Comparison of ENCODE assay signal across 29 cellular contexts in the genomic region with DNA sequence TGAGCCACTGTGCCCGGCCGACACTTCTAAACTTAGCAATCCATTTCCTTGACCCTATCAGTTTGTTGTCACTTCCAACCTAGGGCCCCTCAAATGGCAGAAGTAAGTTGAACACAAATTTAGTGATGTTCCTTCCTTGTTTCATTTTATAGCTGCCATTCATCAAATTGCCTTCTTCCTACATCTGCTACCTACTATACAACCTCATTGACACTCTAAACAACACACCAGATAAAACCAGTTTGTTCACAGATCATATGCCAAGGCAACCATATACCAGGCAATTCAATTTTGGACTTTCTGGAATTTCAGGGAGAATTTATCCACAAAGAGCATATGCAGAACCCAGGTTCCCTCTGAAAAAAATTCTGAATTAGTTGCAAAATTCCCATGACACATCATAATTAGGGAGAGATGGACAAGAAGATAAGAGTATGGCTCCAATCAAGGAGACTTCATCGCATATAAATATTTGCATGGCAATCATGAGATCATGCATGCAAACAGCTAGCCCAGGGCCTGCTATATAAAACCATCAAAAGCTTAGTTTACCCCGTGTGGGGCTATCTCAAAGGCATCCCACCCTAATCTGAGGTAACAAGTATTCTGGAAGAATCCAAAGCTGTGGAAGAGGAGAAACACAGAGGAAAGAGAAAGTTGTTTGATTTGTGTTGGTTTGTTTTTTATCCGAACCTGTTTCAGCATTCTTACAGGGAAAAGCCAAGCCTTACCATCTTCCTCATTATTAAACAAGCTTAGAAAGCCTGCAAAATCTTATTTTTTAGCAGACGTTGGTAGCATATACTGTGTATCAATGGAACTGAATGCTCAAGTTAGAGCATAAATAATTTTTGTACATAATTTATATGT.
"Had no signal": no experiment of that assay in that cellular context is flagged by ENCODE, and none has a peak within 500 bp of the region (broad histone marks: within the 10 kb centered on the region; RNA-seq: fewer than 3 reads in every experiment).

No MANE protein-coding gene starts in this region.

- H3K36me3 Mint-ChIP-seq: activated CD4-positive, alpha-beta memory T cell treated with anti-CD3 and anti-CD28 coated beads for 36 hours; activated naive CD8-positive, alpha-beta T cell treated with anti-CD3 and anti-CD28 coated beads for 36 hours; immature natural killer cell; mesothelial cell of epicardium; natural killer cell; stimulated activated effector memory CD8-positive, alpha-beta T cell treated with anti-CD3 and anti-CD28 coated beads, Interleukin-12 subunit alpha, Interleukin-12 subunit beta, amount 100 ng/mL, for 72 hours had no signal

- H3K27ac ChIP-seq: dorsolateral prefrontal cortex, hepatocyte, pancreas, psoas muscle, right atrium auricular region, stomach, suprapubic skin, tibial nerve, vagina had no signal

- H3K79me2 ChIP-seq: hepatocyte had no signal

- H2AFZ ChIP-seq: hepatocyte had no signal

- ATAC-seq: effector memory CD8-positive, alpha-beta T cell; esophagus mucosa; natural killer cell; psoas muscle; stimulated activated effector memory CD8-positive, alpha-beta T cell treated with anti-CD3 and anti-CD28 coated beads, Interleukin-12 subunit alpha, Interleukin-12 subunit beta, amount 100 ng/mL, for 72 hours had no signal

- H3K27me3 ChIP-seq: hepatocyte, left lung, pancreas, right atrium auricular region, stomach, suprapubic skin, tibial nerve, vagina had no signal

- DNase-seq: activated CD4-positive, alpha-beta memory T cell treated with anti-CD3 and anti-CD28 coated beads for 36 hours; activated CD4-positive, alpha-beta T cell treated with anti-CD3 and anti-CD28 coated beads for 48 hours; activated naive CD4-positive, alpha-beta T cell treated with Interleukin-2 at 50 U/mL for 16 hours; activated naive CD8-positive, alpha-beta T cell treated with anti-CD3 and anti-CD28 coated beads for 36 hours; activated T-cell treated with anti-CD3 and anti-CD28 coated beads, Interleukin-2, amount 50 U/mL, for 48 hours; central memory CD4-positive, alpha-beta T cell; dorsolateral prefrontal cortex; effector memory CD8-positive, alpha-beta T cell; foreskin melanocyte; glutamatergic neuron; immature natural killer cell; left lung; mammary epithelial cell; natural killer cell; pancreas; psoas muscle; stimulated activated CD4-positive, alpha-beta T cell treated with anti-CD3 and anti-CD28 coated beads, Interleukin-2, amount 100 ng/mL, for 24 hours; stomach; T1000 had no signal

- H3K4me1 Mint-ChIP-seq: immature natural killer cell had no signal

- H3K27me3 Mint-ChIP-seq: activated naive CD8-positive, alpha-beta T cell treated with anti-CD3 and anti-CD28 coated beads for 36 hours had no signal

- H3K27ac Mint-ChIP-seq: activated CD4-positive, alpha-beta memory T cell treated with anti-CD3 and anti-CD28 coated beads for 36 hours; activated naive CD8-positive, alpha-beta T cell treated with anti-CD3 and anti-CD28 coated beads for 36 hours; effector memory CD8-positive, alpha-beta T cell; mesothelial cell of epicardium; natural killer cell; stimulated activated effector memory CD8-positive, alpha-beta T cell treated with anti-CD3 and anti-CD28 coated beads, Interleukin-12 subunit alpha, Interleukin-12 subunit beta, amount 100 ng/mL, for 72 hours had no signal

- H3K4me1 ChIP-seq: pancreas, psoas muscle had no signal

- FAIRE-seq: astrocyte, endothelial cell of umbilical vein, pancreas had no signal

- H3K36me3 ChIP-seq: left lung, pancreas, right atrium auricular region, stomach, suprapubic skin, tibial nerve, vagina had no signal

- H3K4me3 ChIP-seq: dorsolateral prefrontal cortex, hepatocyte, left lung, pancreas, psoas muscle, right atrium auricular region, stomach, suprapubic skin, tibial nerve, vagina had no signal

- H3K4me3 Mint-ChIP-seq: activated CD4-positive, alpha-beta memory T cell treated with anti-CD3 and anti-CD28 coated beads for 36 hours; activated naive CD8-positive, alpha-beta T cell treated with anti-CD3 and anti-CD28 coated beads for 36 hours; effector memory CD8-positive, alpha-beta T cell; immature natural killer cell; mesothelial cell of epicardium; natural killer cell; stimulated activated effector memory CD8-positive, alpha-beta T cell treated with anti-CD3 and anti-CD28 coated beads, Interleukin-12 subunit alpha, Interleukin-12 subunit beta, amount 100 ng/mL, for 72 hours had no signal

- H3K9me3 Mint-ChIP-seq: activated CD4-positive, alpha-beta memory T cell treated with anti-CD3 and anti-CD28 coated beads for 36 hours; activated naive CD8-positive, alpha-beta T cell treated with anti-CD3 and anti-CD28 coated beads for 36 hours; effector memory CD8-positive, alpha-beta T cell; immature natural killer cell; mesothelial cell of epicardium; natural killer cell; stimulated activated effector memory CD8-positive, alpha-beta T cell treated with anti-CD3 and anti-CD28 coated beads, Interleukin-12 subunit alpha, Interleukin-12 subunit beta, amount 100 ng/mL, for 72 hours had no signal

- H3K4me2 ChIP-seq: hepatocyte had no signal

- H3K9me3 ChIP-seq: left lung, pancreas, psoas muscle, right atrium auricular region, stomach, suprapubic skin, tibial nerve, vagina had no signal
